27 cellular contexts compared by ENCODE assay signal in the genomic region with DNA sequence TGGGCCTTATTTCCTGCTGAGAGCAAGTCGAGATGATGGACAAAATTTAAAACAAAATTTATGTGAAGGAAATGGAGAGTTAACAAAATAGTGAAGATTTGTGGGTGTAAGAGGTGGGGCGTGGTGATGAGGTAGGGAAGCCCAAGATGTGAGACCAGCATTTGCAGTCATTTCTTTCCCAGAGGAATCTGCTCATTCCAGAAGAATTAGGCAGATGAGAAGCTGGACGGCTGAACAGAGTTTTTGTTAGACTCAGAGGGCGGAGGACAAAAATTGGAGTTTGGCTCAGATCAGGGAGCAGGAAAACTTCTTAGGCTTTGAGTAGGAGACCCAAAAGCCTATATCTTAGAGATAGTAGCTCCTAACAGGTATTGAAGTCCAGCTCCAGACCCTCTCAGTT.
"Had no signal": no experiment of that assay in that cellular context is flagged by ENCODE, and none has a peak within 500 bp of the region (broad histone marks: within the 10 kb centered on the region; RNA-seq: fewer than 3 reads in every experiment).

No MANE protein-coding gene starts in this region.

- H3K27me3 ChIP-seq: dorsolateral prefrontal cortex, esophagus muscularis mucosa, gastrocnemius medialis, ovary, spleen, tibial nerve, upper lobe of left lung had no signal

- ATAC-seq: gastrocnemius medialis; left lobe of liver; naive thymus-derived CD4-positive, alpha-beta T cell; psoas muscle; right cardiac atrium; stimulated activated memory B cell treated with anti-CD40 and anti-IgM and Interleukin-4, amounts not matched to agents 10 μg/mL and 1 μg/mL and 100 μg/mL, for 72 hours; stimulated activated naive CD8-positive, alpha-beta T cell treated with anti-CD3 and anti-CD28 coated beads, Interleukin-15, Interleukin-2, amounts not matched to agents 100 U/mL and 50 U/mL, for 24 hours had no signal

- DNase-seq: cerebellar nuclear complex; dorsolateral prefrontal cortex; effector CD4-positive, alpha-beta T cell; endodermal cell; foreskin fibroblast; gastrocnemius medialis; head of caudate nucleus; mesendoderm; midbrain; naive thymus-derived CD4-positive, alpha-beta T cell; nephron progenitor cell; nucleus accumbens; ovary; posterior cingulate gyrus; psoas muscle; right cardiac atrium; spleen; stimulated activated CD4-positive, alpha-beta T cell treated with anti-CD3 and anti-CD28 coated beads, Interleukin-4, amount 100 ng/mL, for 4 hours; stimulated activated naive CD8-positive, alpha-beta T cell treated with anti-CD3 and anti-CD28 coated beads, Interleukin-15, Interleukin-2, amounts not matched to agents 100 U/mL and 50 U/mL, for 24 hours; upper lobe of left lung had no signal

- H3K4me3 ChIP-seq: dorsolateral prefrontal cortex, esophagus muscularis mucosa, gastrocnemius medialis, lung, ovary, psoas muscle, skin epidermis, spleen, thoracic aorta, tibial nerve, upper lobe of left lung had no signal

- H3K36me3 ChIP-seq: ovary, thoracic aorta had no signal

- H3K9me3 ChIP-seq: esophagus muscularis mucosa, gastrocnemius medialis, psoas muscle, thoracic aorta, upper lobe of left lung had no signal

- H3K4me1 ChIP-seq: esophagus muscularis mucosa, psoas muscle, spleen, tibial nerve, upper lobe of left lung had no signal
